Comparison of ENCODE assay signal across 17 cellular contexts in genomic region chr17:36727577-36727976, GRCh38.
DNase-seq lines count a peak whose midpoint lies in the region; ATAC-seq and TF ChIP-seq lines count a peak whose summit lies in the region.
"Had no signal": no experiment of that assay in that cellular context is flagged by ENCODE, and none has a peak within 500 bp of the region (broad histone marks: within the 10 kb centered on the region; RNA-seq: fewer than 3 reads in every experiment).

No MANE protein-coding gene starts in this region.

- CTCF ChIA-PET in CD4-positive, alpha-beta memory T cell (lab: Charles Lee; ENCODE audit: partially characterized antibody): interaction anchor here (1.3 to 2.2 kb wide), 2 partner anchors 10 to 30 kb away, joined by 4 to 7 read pairs; no protein-coding TSS in a partner anchor

- peaks cover 35 to 71% (median 57%) of the 10 kb centered on the region in 4 donors for H3K4me1 Mint-ChIP-seq in CD4-positive, alpha-beta memory T cell
- H3K4me1 Mint-ChIP-seq in immature natural killer cell: peaks cover 62 to 63% of the 10 kb centered on the region in 2 donors

- POLR2A ChIA-PET in CD4-positive, alpha-beta memory T cell (lab: Charles Lee; ENCODE audit: partially characterized antibody): no interaction called here

- intact Hi-C loops in CD4-positive, alpha-beta memory T cell (cut with micrococcal nuclease): loop anchor here (10.0 kb wide), 1 partner anchor 193 kb away; the partner anchor contains the start of genes MYO19 and PIGW

- H3K27ac ChIP-seq in BLaER1 treated with 17β-estradiol and CSF1 and Interleukin-3, amounts not matched to agents 10 nM and 100 nM: no peak overlapping the region
- no peak overlapping the region for H3K27ac ChIP-seq in CD4-positive, alpha-beta memory T cell (ENCODE audit: low read depth, low read length)
- H3K27ac ChIP-seq: psoas muscle, upper lobe of left lung had no signal

- no peak for TF ChIP-seq CTCF in GM20000 (IDR thresholded peaks at IDR 0.05; ENCODE audit: extremely low read depth, missing control alignments)

- peak; percentile 40 for ATAC-seq in SK-N-SH treated with all-trans-retinoic acid at 6 μM for 48 hours
- ATAC-seq: psoas muscle; stimulated activated naive B cell treated with anti-CD40 and anti-IgM and Interleukin-4, amounts not matched to agents 10 μg/mL and 1 μg/mL and 100 μg/mL, for 72 hours had no signal

- peak overlapping the region; percentile 23 to 91 (median 87) for H3K27ac Mint-ChIP-seq in CD4-positive, alpha-beta memory T cell
- peak overlapping the region in 5 of 6 donors; percentile 60 to 90 (median 79) for H3K27ac Mint-ChIP-seq in immature natural killer cell
- H3K27ac Mint-ChIP-seq: stimulated activated naive B cell treated with anti-CD40 and anti-IgM and Interleukin-4, amounts not matched to agents 10 μg/mL and 1 μg/mL and 100 μg/mL, for 72 hours had no signal

- no peak for DNase-seq in CD4-positive, alpha-beta memory T cell
- DNase-seq in immature natural killer cell (no peak), LoVo (ENCODE audit: low spot score) (no peak), SIG-M5 treated with dmso at 0.1 percent for 504 hours (lab: John Stamatoyannopoulos, UW; ENCODE audit: unreplicated experiment) (no peak), GM20000 (ENCODE audit: low spot score) (no peak)
- DNase-seq in stimulated activated CD4-positive, alpha-beta T cell treated with anti-CD3 and anti-CD28 coated beads, Interleukin-12 subunit alpha, Interleukin-12 subunit beta, amount 100 ng/mL, for 4 hours: no peak
- DNase-seq: anterior cingulate cortex; effector CD8-positive, alpha-beta T cell; H7; naive B cell; NK-92 treated with Interleukin-12 subunit alpha and Interleukin-12 subunit beta, amount 100 ng/mL, for 24 hours; psoas muscle; stimulated activated naive B cell treated with anti-CD40 and anti-IgM and Interleukin-4, amounts not matched to agents 10 μg/mL and 1 μg/mL and 100 μg/mL, for 72 hours; upper lobe of left lung had no signal

- peaks cover 3 to 6% of the 10 kb centered on the region in 2 donors for H3K27me3 Mint-ChIP-seq in CD4-positive, alpha-beta memory T cell
- H3K27me3 Mint-ChIP-seq in immature natural killer cell (ENCODE audit: low read depth in 3 of 3): peaks cover 2 to 9% (median 6%) of the 10 kb centered on the region in 3 donors

- no peaks in the 10 kb centered on the region for H3K36me3 Mint-ChIP-seq in CD4-positive, alpha-beta memory T cell
- H3K36me3 Mint-ChIP-seq in immature natural killer cell: peaks cover 0 to 4% (median 0%) of the 10 kb centered on the region in 3 donors

- no peaks in the 10 kb centered on the region for H3K9me3 Mint-ChIP-seq in CD4-positive, alpha-beta memory T cell
- H3K9me3 Mint-ChIP-seq in immature natural killer cell: no peaks in the 10 kb centered on the region
- H3K9me3 Mint-ChIP-seq: central memory CD8-positive, alpha-beta T cell; stimulated activated naive B cell treated with anti-CD40 and anti-IgM and Interleukin-4, amounts not matched to agents 10 μg/mL and 1 μg/mL and 100 μg/mL, for 72 hours had no signal

- H4K20me1 ChIP-seq in BLaER1 treated with 17β-estradiol and CSF1 and Interleukin-3, amounts not matched to agents 10 nM and 100 nM: no peaks in the 10 kb centered on the region

- peaks cover 35 to 55% (median 50%) of the 10 kb centered on the region in 10 experiments for H3K4me1 ChIP-seq in BLaER1 treated with 17β-estradiol and CSF1 and Interleukin-3, amounts not matched to agents 10 nM and 100 nM
- peaks cover 55% of the 10 kb centered on the region for H3K4me1 ChIP-seq in CD4-positive, alpha-beta memory T cell (ENCODE audit: insufficient read depth, low read length)
- H3K4me1 ChIP-seq: psoas muscle had no signal

- H3K4me2 ChIP-seq in BLaER1 treated with 17β-estradiol and CSF1 and Interleukin-3, amounts not matched to agents 10 nM and 100 nM: peak overlapping the region; percentile 20 to 69 (median 58)

- peak overlapping the region; percentile 33 to 81 (median 70) for H3K4me3 Mint-ChIP-seq in CD4-positive, alpha-beta memory T cell
- peak overlapping the region in 4 of 5 donors; percentile 28 to 69 (median 56) for H3K4me3 Mint-ChIP-seq in immature natural killer cell
- H3K4me3 Mint-ChIP-seq: central memory CD8-positive, alpha-beta T cell; stimulated activated naive B cell treated with anti-CD40 and anti-IgM and Interleukin-4, amounts not matched to agents 10 μg/mL and 1 μg/mL and 100 μg/mL, for 72 hours had no signal

- no peak overlapping the region for H3K4me3 ChIP-seq in BLaER1 treated with 17β-estradiol and CSF1 and Interleukin-3, amounts not matched to agents 10 nM and 100 nM
- no peak overlapping the region for H3K4me3 ChIP-seq in CD4-positive, alpha-beta memory T cell (ENCODE audit: low read length in 2 of 2)
- H3K4me3 ChIP-seq: psoas muscle, upper lobe of left lung had no signal

- H3K9me3 ChIP-seq in BLaER1 treated with 17β-estradiol and CSF1 and Interleukin-3, amounts not matched to agents 10 nM and 100 nM (replicated peaks in 1 of 11): no peaks in the 10 kb centered on the region
- H3K9me3 ChIP-seq in CD4-positive, alpha-beta memory T cell (ENCODE audit: control insufficient read depth in 1 of 2, low read length in 2 of 2): no peaks in the 10 kb centered on the region
- H3K9me3 ChIP-seq: psoas muscle, upper lobe of left lung had no signal

- H3K36me3 ChIP-seq in BLaER1 treated with 17β-estradiol and CSF1 and Interleukin-3, amounts not matched to agents 10 nM and 100 nM: no peaks in the 10 kb centered on the region
- no peaks in the 10 kb centered on the region for H3K36me3 ChIP-seq in CD4-positive, alpha-beta memory T cell (ENCODE audit: insufficient read depth, low read length)
- H3K36me3 ChIP-seq: upper lobe of left lung had no signal

- peaks cover 0 to 4% (median 0%) of the 10 kb centered on the region in 11 experiments; a peak in 5 of 22 replicates for H3K27me3 ChIP-seq in BLaER1 treated with 17β-estradiol and CSF1 and Interleukin-3, amounts not matched to agents 10 nM and 100 nM
- H3K27me3 ChIP-seq in CD4-positive, alpha-beta memory T cell (ENCODE audit: insufficient read depth, low read length): no peaks in the 10 kb centered on the region

- peak overlapping the region in 1 of 11 experiments; percentile 37; a peak in 2 of 22 replicates for H3K9ac ChIP-seq in BLaER1 treated with 17β-estradiol and CSF1 and Interleukin-3, amounts not matched to agents 10 nM and 100 nM

TF ChIP-seq in SK-N-SH treated with all-trans-retinoic acid at 6 μM for 48 hours, 23 proteins besides CTCF, POLR2A, EP300 and RAD21:
- TF ChIP-seq ZNF70 (CRISPR knock-in tag; IDR thresholded peaks at IDR 0.05) (no peak), ZC3H10 (CRISPR knock-in tag; IDR thresholded peaks at IDR 0.05) (no peak)
